In the genomic region with DNA sequence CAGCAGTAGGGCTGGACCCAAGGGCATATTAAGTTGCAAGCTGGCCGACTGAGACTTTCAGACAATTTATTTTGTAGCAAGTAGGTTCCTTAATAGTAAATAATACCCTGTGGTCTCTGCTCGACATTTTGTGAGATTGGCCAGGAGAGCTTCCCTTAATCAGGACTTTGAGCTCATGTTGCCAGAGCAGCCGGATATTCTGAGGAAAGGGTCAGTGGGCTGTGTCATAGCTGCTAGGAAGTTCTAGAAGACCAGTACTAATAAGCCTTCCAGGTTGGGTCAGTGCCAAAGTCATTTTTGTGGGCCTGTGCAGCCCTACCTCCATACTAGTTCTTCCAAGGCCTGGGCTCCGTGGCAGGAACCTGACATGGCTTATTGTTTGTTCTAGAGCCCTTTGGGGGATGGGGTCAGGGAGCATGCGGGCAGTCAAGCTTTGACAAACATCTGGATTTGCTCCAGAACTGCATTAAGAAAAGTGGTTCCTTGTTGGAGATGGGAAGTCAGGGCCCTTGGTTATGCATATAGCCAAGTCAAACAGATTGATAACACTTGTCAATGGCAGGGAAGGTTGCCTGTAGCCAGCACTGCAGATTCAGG, we compare ENCODE assay signal across 12 cellular contexts. TPM values are rescaled to one million over a fixed set of nuclear protein-coding genes. Genes with fewer than 3 reads are reported as not detected.
DNase-seq lines count a peak whose midpoint lies in the region; ATAC-seq, FAIRE-seq and TF ChIP-seq lines count a peak whose summit lies in the region.
"Had no signal": no experiment of that assay in that cellular context is flagged by ENCODE, and none has a peak within 500 bp of the region (broad histone marks: within the 10 kb centered on the region; RNA-seq: fewer than 3 reads in every experiment).

No MANE protein-coding gene starts in this region.

- CTCF ChIA-PET in activated naive CD4-positive, alpha-beta T cell treated with anti-CD3 and anti-CD28 coated beads for 36 hours (lab: Charles Lee) = interaction anchor here (0.5 to 2.8 kb wide), 3 partner anchors 9 to 53 kb away, joined by 3 to 10 read pairs (median 5); no protein-coding TSS in a partner anchor

- H3K27me3 ChIP-seq in muscle layer of duodenum (ENCODE audit: low read depth, low read length) = no peaks in the 10 kb centered on the region
- no peaks in the 10 kb centered on the region for H3K27me3 ChIP-seq in upper lobe of right lung

- FAIRE-seq in RCC 7860 (lab: Jason Lieb, UNC) = no peak
- FAIRE-seq: H1 had no signal

- H3K9me3 ChIP-seq in muscle layer of duodenum (ENCODE audit: control insufficient read depth in 1 of 2, low read length in 2 of 2) = no peaks in the 10 kb centered on the region
- H3K9me3 ChIP-seq in upper lobe of right lung = no peaks in the 10 kb centered on the region

- no peak for ATAC-seq in activated naive CD4-positive, alpha-beta T cell treated with anti-CD3 and anti-CD28 coated beads, Interleukin-2, amount 50 U/mL, for 72 hours
- ATAC-seq in upper lobe of right lung (peak; percentile 47), GM21528 (IDR thresholded peaks at IDR 0.05; ENCODE audit: low FRiP score, unreplicated experiment) (no peak)

- no peak for TF ChIP-seq CTCF in upper lobe of right lung (IDR thresholded peaks at IDR 0.05)

- H3K27ac Mint-ChIP-seq in activated naive CD4-positive, alpha-beta T cell treated with anti-CD3 and anti-CD28 coated beads, Interleukin-2, amount 50 U/mL, for 72 hours = peak overlapping the region; percentile 29 to 63
- no peak overlapping the region for H3K27ac Mint-ChIP-seq in activated naive CD4-positive, alpha-beta T cell treated with anti-CD3 and anti-CD28 coated beads for 36 hours

- peaks cover 74% of the 10 kb centered on the region for H3K4me1 Mint-ChIP-seq in activated naive CD4-positive, alpha-beta T cell treated with anti-CD3 and anti-CD28 coated beads for 36 hours (ENCODE audit: low read depth)

- H3K9me3 Mint-ChIP-seq in activated naive CD4-positive, alpha-beta T cell treated with anti-CD3 and anti-CD28 coated beads, Interleukin-2, amount 50 U/mL, for 72 hours = no peaks in the 10 kb centered on the region
- no peaks in the 10 kb centered on the region for H3K9me3 Mint-ChIP-seq in activated naive CD4-positive, alpha-beta T cell treated with anti-CD3 and anti-CD28 coated beads for 36 hours

- H3K36me3 ChIP-seq in muscle layer of duodenum (ENCODE audit: control insufficient read depth in 1 of 2, insufficient read depth in 2 of 2, low read length in 2 of 2) (peaks cover 14 to 38% of the 10 kb centered on the region in 2 donors), upper lobe of right lung (peaks cover 39% of the 10 kb centered on the region)

- H3K4me1 ChIP-seq in muscle layer of duodenum (ENCODE audit: control insufficient read depth in 1 of 2, insufficient read depth in 2 of 2, low read length in 2 of 2) = peaks cover 18 to 70% of the 10 kb centered on the region in 2 donors
- peaks cover 62% of the 10 kb centered on the region for H3K4me1 ChIP-seq in upper lobe of right lung

- H3K27ac ChIP-seq in muscle layer of duodenum (ENCODE audit: low read length) = peak overlapping the region; percentile 2
- peak overlapping the region; percentile 42 for H3K27ac ChIP-seq in upper lobe of right lung

- intact Hi-C loops in activated naive CD4-positive, alpha-beta T cell treated with anti-CD3 and anti-CD28 coated beads for 36 hours (cut with micrococcal nuclease) = no loop called here
- intact Hi-C loops in upper lobe of right lung (cut with DNase I) = no loop called here

- peaks cover 8 to 39% of the 10 kb centered on the region in 2 donors for H3K36me3 Mint-ChIP-seq in activated naive CD4-positive, alpha-beta T cell treated with anti-CD3 and anti-CD28 coated beads, Interleukin-2, amount 50 U/mL, for 72 hours
- H3K36me3 Mint-ChIP-seq in activated naive CD4-positive, alpha-beta T cell treated with anti-CD3 and anti-CD28 coated beads for 36 hours (ENCODE audit: low read depth) = peaks cover 42% of the 10 kb centered on the region

- H3K4me3 Mint-ChIP-seq in activated naive CD4-positive, alpha-beta T cell treated with anti-CD3 and anti-CD28 coated beads for 36 hours = no peak overlapping the region

- H3K27me3 Mint-ChIP-seq in activated naive CD4-positive, alpha-beta T cell treated with anti-CD3 and anti-CD28 coated beads for 36 hours (ENCODE audit: low read depth) = no peaks in the 10 kb centered on the region

- DNase-seq in activated naive CD4-positive, alpha-beta T cell treated with anti-CD3 and anti-CD28 coated beads, Interleukin-2, amount 50 U/mL, for 72 hours (ENCODE audit: low spot score in 2 of 2) = no peak
- no peak for DNase-seq in activated naive CD4-positive, alpha-beta T cell treated with anti-CD3 and anti-CD28 coated beads for 36 hours
- DNase-seq in fibroblast of gingiva (ENCODE audit: low read depth) (peak; percentile 70), upper lobe of right lung (no peak), RCC 7860 (ENCODE audit: low spot score) (no peak), NCI-H345 treated with DMSO at 0.1 percent for 48 hours (lab: John Stamatoyannopoulos, UW; ENCODE audit: unreplicated experiment) (no peak)
- DNase-seq: activated naive CD4-positive, alpha-beta T cell treated with Interleukin-2 at 50 U/mL for 16 hours; NCI-H345; T-helper 9 cell had no signal

- H3K4me3 ChIP-seq in muscle layer of duodenum (ENCODE audit: low read depth in 1 of 2, low read length in 2 of 2) (peak overlapping the region in 1 of 2 donors; percentile 14), upper lobe of right lung (no peak overlapping the region)

RNA-seq across cellular contexts. Expression of a gene that starts 7.5 kb away (rescaled TPM):
- 100 to 1,000 TPM in 1 of 2 donors, 10 to 100 TPM in 1; 79.5 to 176 TPM for total RNA-seq in activated naive CD4-positive, alpha-beta T cell treated with anti-CD3 and anti-CD28 coated beads, Interleukin-2, amount 50 U/mL, for 72 hours
- 10 to 100 TPM; 83.4 to 86.7 TPM for total RNA-seq in activated naive CD4-positive, alpha-beta T cell treated with anti-CD3 and anti-CD28 coated beads for 36 hours
- total RNA-seq in upper lobe of right lung = 99.1 TPM

RNA-seq across cellular contexts. Expression of a gene that starts 34.3 kb away (rescaled TPM):
- total RNA-seq in activated naive CD4-positive, alpha-beta T cell treated with anti-CD3 and anti-CD28 coated beads, Interleukin-2, amount 50 U/mL, for 72 hours = 10 to 100 TPM; 14.5 to 15.0 TPM
- total RNA-seq in activated naive CD4-positive, alpha-beta T cell treated with anti-CD3 and anti-CD28 coated beads for 36 hours = 10 to 100 TPM; 14.8 to 15.0 TPM
- total RNA-seq in upper lobe of right lung = 11.7 TPM
